In genomic region chr4:165518658-165519057, GRCh38 we compare ENCODE assay signal across 31 cellular contexts.
"Had no signal": no experiment of that assay in that cellular context is flagged by ENCODE, and none has a peak within 500 bp of the region (broad histone marks: within the 10 kb centered on the region; RNA-seq: fewer than 3 reads in every experiment).

No MANE protein-coding gene starts in this region.

- H3K9me3 Mint-ChIP-seq: naive thymus-derived CD8-positive, alpha-beta T cell; nephron progenitor cell; neural crest cell; stimulated activated memory B cell treated with anti-CD40 and anti-IgM and Interleukin-4, amounts not matched to agents 10 μg/mL and 1 μg/mL and 100 μg/mL, for 72 hours; stimulated activated naive CD8-positive, alpha-beta T cell treated with anti-CD3 and anti-CD28 coated beads, Interleukin-15, amount 100 ng/mL, for 72 hours had no signal

- H3K4me3 Mint-ChIP-seq: naive thymus-derived CD8-positive, alpha-beta T cell; natural killer cell treated with Interleukin-12 subunit alpha and Interleukin-12 subunit beta and Interleukin-15 and Interleukin-18, amount 100 ng/mL, for 72 hours; nephron progenitor cell; neural crest cell; stimulated activated memory B cell treated with anti-CD40 and anti-IgM and Interleukin-4, amounts not matched to agents 10 μg/mL and 1 μg/mL and 100 μg/mL, for 72 hours; stimulated activated naive CD8-positive, alpha-beta T cell treated with anti-CD3 and anti-CD28 coated beads, Interleukin-15, amount 100 ng/mL, for 72 hours had no signal

- H3K27ac ChIP-seq: neutrophil, pancreas, psoas muscle, spleen, thoracic aorta, thyroid gland, tibial nerve, upper lobe of left lung, vagina had no signal

- FAIRE-seq: pancreas, urothelium cell line had no signal

- H3K4me2 ChIP-seq: smooth muscle cell had no signal

- ATAC-seq: naive thymus-derived CD8-positive, alpha-beta T cell; natural killer cell treated with Interleukin-12 subunit alpha and Interleukin-12 subunit beta and Interleukin-15 and Interleukin-18, amount 100 ng/mL, for 72 hours; pancreas; psoas muscle; right cardiac atrium; sciatic nerve; stimulated activated memory B cell treated with anti-CD40 and anti-IgM and Interleukin-4, amounts not matched to agents 10 μg/mL and 1 μg/mL and 100 μg/mL, for 72 hours; stimulated activated naive CD8-positive, alpha-beta T cell treated with anti-CD3 and anti-CD28 coated beads, Interleukin-15, amount 100 ng/mL, for 72 hours; stimulated activated naive CD8-positive, alpha-beta T cell treated with anti-CD3 and anti-CD28 coated beads, Interleukin-15, Interleukin-2, amounts not matched to agents 100 U/mL and 50 U/mL, for 24 hours had no signal

- H3K4me1 ChIP-seq: pancreas, psoas muscle, spleen, thyroid gland, tibial nerve, vagina had no signal

- H3K27me3 Mint-ChIP-seq: progenitor cell of endocrine pancreas; stimulated activated memory B cell treated with anti-CD40 and anti-IgM and Interleukin-4, amounts not matched to agents 10 μg/mL and 1 μg/mL and 100 μg/mL, for 72 hours had no signal

- H3K27ac Mint-ChIP-seq: naive thymus-derived CD8-positive, alpha-beta T cell; natural killer cell treated with Interleukin-12 subunit alpha and Interleukin-12 subunit beta and Interleukin-15 and Interleukin-18, amount 100 ng/mL, for 72 hours; nephron progenitor cell; progenitor cell of endocrine pancreas; stimulated activated memory B cell treated with anti-CD40 and anti-IgM and Interleukin-4, amounts not matched to agents 10 μg/mL and 1 μg/mL and 100 μg/mL, for 72 hours; stimulated activated naive CD8-positive, alpha-beta T cell treated with anti-CD3 and anti-CD28 coated beads, Interleukin-15, amount 100 ng/mL, for 72 hours had no signal

- H3K27me3 ChIP-seq: pancreas, thyroid gland, upper lobe of left lung, vagina had no signal

- H3K36me3 ChIP-seq: neutrophil, pancreas, spleen, thoracic aorta, thyroid gland, tibial nerve, upper lobe of left lung, vagina had no signal

- H3K9me3 ChIP-seq: neutrophil, pancreas, psoas muscle, spleen, thoracic aorta, thyroid gland, tibial nerve, upper lobe of left lung, vagina had no signal

- H3K36me3 Mint-ChIP-seq: naive thymus-derived CD8-positive, alpha-beta T cell; natural killer cell treated with Interleukin-12 subunit alpha and Interleukin-12 subunit beta and Interleukin-15 and Interleukin-18, amount 100 ng/mL, for 72 hours; stimulated activated memory B cell treated with anti-CD40 and anti-IgM and Interleukin-4, amounts not matched to agents 10 μg/mL and 1 μg/mL and 100 μg/mL, for 72 hours had no signal

- DNase-seq: naive thymus-derived CD8-positive, alpha-beta T cell; nephron progenitor cell; nucleus accumbens; pancreas; psoas muscle; right cardiac atrium; spleen; stimulated activated CD4-positive, alpha-beta T cell treated with anti-CD3 and anti-CD28 coated beads, Interleukin-12 subunit alpha, Interleukin-12 subunit beta, amount 100 ng/mL, for 4 hours; stimulated activated CD4-positive, alpha-beta T cell treated with anti-CD3 and anti-CD28 coated beads, Interleukin-1b, Interleukin-23, amount 100 ng/mL, for 48 hours; stimulated activated CD4-positive, alpha-beta T cell treated with anti-CD3 and anti-CD28 coated beads, Interleukin-4, amount 100 ng/mL, for 1 hour; stimulated activated CD4-positive, alpha-beta T cell treated with anti-CD3 and anti-CD28 coated beads, Interleukin-4, amount 100 ng/mL, for 4 hours; stimulated activated CD8-positive, alpha-beta memory T cell treated with anti-CD3 and anti-CD28 coated beads, Interleukin-4, amount 100 ng/mL, for 48 hours; stimulated activated naive CD4-positive, alpha-beta T cell; stimulated activated naive CD8-positive, alpha-beta T cell treated with anti-CD3 and anti-CD28 coated beads, Interleukin-15, amount 100 ng/mL, for 72 hours; stimulated activated naive CD8-positive, alpha-beta T cell treated with anti-CD3 and anti-CD28 coated beads, Interleukin-15, Interleukin-2, amounts not matched to agents 100 U/mL and 50 U/mL, for 24 hours; substantia nigra; thyroid gland; trophoblast cell; upper lobe of left lung had no signal

- H3K4me3 ChIP-seq: pancreas, psoas muscle, skin epidermis, smooth muscle cell, spleen, thoracic aorta, thyroid gland, tibial nerve, upper lobe of left lung, vagina had no signal

- H3K4me1 Mint-ChIP-seq: naive thymus-derived CD8-positive, alpha-beta T cell; nephron progenitor cell; neural crest cell; stimulated activated memory B cell treated with anti-CD40 and anti-IgM and Interleukin-4, amounts not matched to agents 10 μg/mL and 1 μg/mL and 100 μg/mL, for 72 hours; stimulated activated naive CD8-positive, alpha-beta T cell treated with anti-CD3 and anti-CD28 coated beads, Interleukin-15, amount 100 ng/mL, for 72 hours had no signal
